ENCODE assay signal across 8 cellular contexts in genomic region chr3:123258811-123259420, GRCh38. TPM values are rescaled to one million over a fixed set of nuclear protein-coding genes. Genes with fewer than 3 reads are reported as not detected.
DNase-seq lines count a peak whose midpoint lies in the region; ATAC-seq, FAIRE-seq and TF ChIP-seq lines count a peak whose summit lies in the region.

No MANE protein-coding gene starts in this region.

- H3K4me2 ChIP-seq in HepG2 (ENCODE audit: low read depth, low read length), result no peak overlapping the region

- BruUV-seq in HepG2 (replicated peaks; lab: Mats Ljungman, UMichigan), result no TSS peak

- ATAC-seq in HepG2 (peak; percentile 80), GM21786 (IDR thresholded peaks at IDR 0.05; ENCODE audit: unreplicated experiment) (no peak)
- no peak for ATAC-seq in stimulated activated memory B cell treated with anti-CD40 and anti-IgM and Interleukin-4, amounts not matched to agents 10 μg/mL and 1 μg/mL and 100 μg/mL, for 72 hours

- no peaks in the 10 kb centered on the region for H3K27me3 ChIP-seq in brain microvascular endothelial cell (replicated peaks)
- no peaks in the 10 kb centered on the region; a peak in 1 of 5 replicates for H3K27me3 ChIP-seq in HepG2 (ENCODE audit: control insufficient read depth in 1 of 2, insufficient read depth in 2 of 2, low read length in 2 of 2)

- TF ChIP-seq EP300 in HepG2 (IDR thresholded peaks at IDR 0.05; ENCODE audit: low read depth in 2 of 2, low read length in 2 of 2) (no peak), HepG2 (CRISPR knock-in tag; IDR thresholded peaks at IDR 0.05; ENCODE audit: borderline replicate concordance) (no peak)

- no peak overlapping the region for H3K27ac ChIP-seq in brain microvascular endothelial cell
- no peak overlapping the region for H3K27ac ChIP-seq in HepG2 (ENCODE audit: extremely low read length, insufficient read depth, low read length)

- CTCF ChIA-PET in HepG2 (lab: Yijun Ruan, JAX; ENCODE audit: low intra/inter-chr PET ratio, low total read pairs), result no interaction called here

- H3K9ac ChIP-seq in HepG2 (ENCODE audit: insufficient read depth, low read depth, low read length), result no peak overlapping the region

- H3K27ac Mint-ChIP-seq in stimulated activated memory B cell treated with anti-CD40 and anti-IgM and Interleukin-4, amounts not matched to agents 10 μg/mL and 1 μg/mL and 100 μg/mL, for 72 hours, result no peak overlapping the region

- no peaks in the 10 kb centered on the region for H3K9me3 Mint-ChIP-seq in stimulated activated memory B cell treated with anti-CD40 and anti-IgM and Interleukin-4, amounts not matched to agents 10 μg/mL and 1 μg/mL and 100 μg/mL, for 72 hours

- H3K4me3 ChIP-seq in AG10803 (ENCODE audit: low read length) (no peak overlapping the region), brain microvascular endothelial cell (ENCODE audit: low read depth, low read length) (no peak overlapping the region), HepG2 (replicated peaks in 1 of 3; ENCODE audit: insufficient read depth in 1 of 3, low read depth in 2 of 3, low read length in 3 of 3) (no peak overlapping the region)

- H3K36me3 Mint-ChIP-seq in stimulated activated memory B cell treated with anti-CD40 and anti-IgM and Interleukin-4, amounts not matched to agents 10 μg/mL and 1 μg/mL and 100 μg/mL, for 72 hours, result peaks cover 19% of the 10 kb centered on the region

- H3K4me3 Mint-ChIP-seq in stimulated activated memory B cell treated with anti-CD40 and anti-IgM and Interleukin-4, amounts not matched to agents 10 μg/mL and 1 μg/mL and 100 μg/mL, for 72 hours, result no peak overlapping the region

- no peaks in the 10 kb centered on the region for H3K27me3 Mint-ChIP-seq in stimulated activated memory B cell treated with anti-CD40 and anti-IgM and Interleukin-4, amounts not matched to agents 10 μg/mL and 1 μg/mL and 100 μg/mL, for 72 hours

- intact Hi-C loops in HepG2 (cut with micrococcal nuclease; ENCODE audit: unreplicated experiment), result loop anchor here (2.0 to 10.0 kb wide), 2 partner anchors 224 to 316 kb away; no protein-coding TSS in a partner anchor

- no peak overlapping the region for H2AFZ ChIP-seq in HepG2 (ENCODE audit: low read length)

- H3K36me3 ChIP-seq in brain microvascular endothelial cell (replicated peaks), result peaks cover 2% of the 10 kb centered on the region
- 0 out of 5 replicates have a peak, but pooled peaks cover 0 to 2% of the 10 kb centered on the region in 2 experiments for H3K36me3 ChIP-seq in HepG2 (replicated peaks in 1 of 2; ENCODE audit: control insufficient read depth in 1 of 2, insufficient read depth in 2 of 2, low read length in 2 of 2)

- no peak for TF ChIP-seq RAD21 in HepG2 (CRISPR knock-in tag; IDR thresholded peaks at IDR 0.05)

- no peaks in the 10 kb centered on the region for H4K20me1 ChIP-seq in HepG2 (ENCODE audit: insufficient read depth, low read length)

- TF ChIP-seq CTCF in AG10803 (conservative IDR thresholded peaks at IDR 0.05; ENCODE audit: low read length) (peak; percentile 74), brain microvascular endothelial cell (IDR thresholded peaks at IDR 0.05; ENCODE audit: low read depth, low read length, missing control alignments) (peak; percentile 43), HepG2 (CRISPR knock-in tag; IDR thresholded peaks at IDR 0.05) (peak; percentile 48)

- WGBS in HepG2 (ENCODE audit: low lambda C conversion rate), result 53% methylated on average over 3 of the region's 3 CpGs

- FAIRE-seq in GM18507 (lab: Jason Lieb, UNC), result peak; percentile 59
- FAIRE-seq in HepG2 (lab: Jason Lieb, UNC), result peak; percentile 12

- H3K79me2 ChIP-seq in HepG2 (ENCODE audit: insufficient read depth, low read length), result no peaks in the 10 kb centered on the region

- DNase-seq in AG10803 (ENCODE audit: low read depth) (peak; percentile 66), GM18507 (ENCODE audit: extremely low spot score, insufficient read length, low read depth) (no peak), NCI-H460 (ENCODE audit: extremely low read depth, low read depth) (peak; percentile 16), brain microvascular endothelial cell (peak; percentile 34), HepG2 (ENCODE audit: low spot score) (peak; percentile 43), NCI-H128 (lab: John Stamatoyannopoulos, UW; ENCODE audit: unreplicated experiment) (no peak)

- no peaks in the 10 kb centered on the region for H3K9me3 ChIP-seq in HepG2 (ENCODE audit: low read length)

- no peak for TF ChIP-seq POLR2A in HepG2 (IDR thresholded peaks at IDR 0.05; ENCODE audit: insufficient read depth in 1 of 2, low read depth in 2 of 2, low read length in 2 of 2)

- in situ Hi-C loops in brain microvascular endothelial cell (cut with HindIII; ENCODE audit: low pct_ligation_motif_present, low sequenced_read_pairs) (no loop called here), HepG2 (cut with HindIII; ENCODE audit: extremely low pct_ligation_motif_present, low pct_unique_long_range_greater_than_20kb) (no loop called here)

- POLR2A ChIA-PET in HepG2 (lab: Yijun Ruan, JAX), result no interaction called here

- no peaks in the 10 kb centered on the region for H3K4me1 Mint-ChIP-seq in stimulated activated memory B cell treated with anti-CD40 and anti-IgM and Interleukin-4, amounts not matched to agents 10 μg/mL and 1 μg/mL and 100 μg/mL, for 72 hours

- H3K4me1 ChIP-seq in HepG2 (ENCODE audit: insufficient read depth, low read length), result no peaks in the 10 kb centered on the region

TF ChIP-seq in HepG2, 621 proteins besides CTCF, POLR2A, EP300 and RAD21 (continues in another document):
- TF ChIP-seq ARID3A (IDR thresholded peaks at IDR 0.05; ENCODE audit: low read depth, low read length), result peak; percentile 22; the same call in 1 of the 2 replicates
- no peak for TF ChIP-seq LCORL (IDR thresholded peaks at IDR 0.05)
- no peak for TF ChIP-seq LCORL (CRISPR knock-in tag; IDR thresholded peaks at IDR 0.05)
- TF ChIP-seq CHCHD3 (CRISPR knock-in tag; IDR thresholded peaks at IDR 0.05), result no peak
- TF ChIP-seq STAG1 (CRISPR knock-in tag; IDR thresholded peaks at IDR 0.05), result peak; percentile 68
- TF ChIP-seq RORA (CRISPR knock-in tag; IDR thresholded peaks at IDR 0.05), result no peak
- TF ChIP-seq ZNF430 (CRISPR knock-in tag; IDR thresholded peaks at IDR 0.05), result no peak
- TF ChIP-seq HMG20A (CRISPR knock-in tag; IDR thresholded peaks at IDR 0.05; ENCODE audit: borderline replicate concordance), result no peak
- 0 out of 2 replicates have a peak, but pooled peaks have one; percentile 10 for TF ChIP-seq MLX (CRISPR knock-in tag; IDR thresholded peaks at IDR 0.05)
- peak; percentile 67 for TF ChIP-seq MIXL1 (CRISPR knock-in tag; IDR thresholded peaks at IDR 0.05)
- TF ChIP-seq ZNF546 (CRISPR knock-in tag; conservative IDR thresholded peaks at IDR 0.05), result no peak

RNA-seq across cellular contexts. Expression of gene SEC22A, which starts 57.2 kb away (rescaled TPM):
- total RNA-seq in NCI-H460 (2014; rRNA removed; shearing (Covaris generic)), result 18.5 and 21.7 TPM in 2 replicates
- 25.0 and 27.7 TPM in 2 replicates for polyA plus RNA-seq in NCI-H460 (2014; cell fraction: nucleus; rRNA removed)
- total RNA-seq in HepG2 (2016; rRNA removed; fragmentation: Illumina TruSeq; extraction: Trizol), result 17.3 and 20.2 TPM in 2 replicates
- 10.1 and 11.0 TPM in 2 replicates for total RNA-seq in HepG2 (2016; cell fraction: cytosol; rRNA removed; fragmentation: Illumina TruSeq; extraction: Trizol; ENCODE audit: low read depth)
- total RNA-seq in HepG2 (2016; cell fraction: insoluble cytoplasmic fraction; rRNA removed; fragmentation: Illumina TruSeq; extraction: Trizol), result 16.4 and 18.4 TPM in 2 replicates
- total RNA-seq in HepG2 (2016; cell fraction: membrane; rRNA removed; fragmentation: Illumina TruSeq; extraction: Trizol), result 10.4 and 13.0 TPM in 2 replicates
- total RNA-seq in HepG2 (2016; cell fraction: nucleus; rRNA removed; fragmentation: Illumina TruSeq; extraction: Trizol), result 16.5 and 18.0 TPM in 2 replicates
- polyA plus RNA-seq in HepG2 (2011; rRNA removed), result 12.0 and 14.1 TPM in 2 replicates
- polyA plus RNA-seq in HepG2 (2011; cell fraction: cytosol; rRNA removed), result 9.2 and 14.0 TPM in 2 replicates
- polyA plus RNA-seq in HepG2 (2011; cell fraction: nucleus; rRNA removed), result 5.3 and 6.1 TPM in 2 replicates
- 7.1 and 10.9 TPM in 2 replicates for polyA plus RNA-seq in HepG2 (2012)
- 3.1 and 3.3 TPM in 2 replicates for polyA plus RNA-seq in HepG2 (2016; cell fraction: cytosol; fragmentation: Illumina TruSeq; extraction: Trizol; ENCODE audit: low read depth)
- polyA plus RNA-seq in HepG2 (2016; cell fraction: insoluble cytoplasmic fraction; fragmentation: Illumina TruSeq; extraction: Trizol; ENCODE audit: low read depth), result 13.6 and 16.4 TPM in 2 replicates
- polyA plus RNA-seq in HepG2 (2016; cell fraction: membrane; fragmentation: Illumina TruSeq; extraction: Trizol; ENCODE audit: low read depth), result 4.6 and 4.7 TPM in 2 replicates
- polyA plus RNA-seq in HepG2 (2016; cell fraction: nucleus; fragmentation: Illumina TruSeq; extraction: Trizol; ENCODE audit: insufficient read depth, low read depth), result 13.1 and 19.4 TPM in 2 replicates
- polyA minus RNA-seq in HepG2 (2011; rRNA and poly(A)+ RNA removed; ENCODE audit: low replicate concordance), result 13.8 and 17.5 TPM in 2 replicates
- polyA minus RNA-seq in HepG2 (2011; cell fraction: cytosol; rRNA and poly(A)+ RNA removed), result 7.5 and 11.2 TPM in 2 replicates
- 21.6 and 22.4 TPM in 2 replicates for polyA minus RNA-seq in HepG2 (2011; cell fraction: nucleus; rRNA and poly(A)+ RNA removed)

Comparison
In these comparisons a context has a peak if more than half of its experiments do, and no peak if none do; other contexts are left out.
1. DNase-seq: peak in AG10803 (single experiment), NCI-H460 (single experiment), brain microvascular endothelial cell (single experiment) and HepG2 (single experiment); none in GM18507 (single experiment) and NCI-H128 (single experiment).
2. Peak in every context shown above with its lines, with median percentiles within 50 percentile points of each other: CTCF ChIP-seq.